Comparison of ENCODE assay signal across 1 cellular context in the genomic region with DNA sequence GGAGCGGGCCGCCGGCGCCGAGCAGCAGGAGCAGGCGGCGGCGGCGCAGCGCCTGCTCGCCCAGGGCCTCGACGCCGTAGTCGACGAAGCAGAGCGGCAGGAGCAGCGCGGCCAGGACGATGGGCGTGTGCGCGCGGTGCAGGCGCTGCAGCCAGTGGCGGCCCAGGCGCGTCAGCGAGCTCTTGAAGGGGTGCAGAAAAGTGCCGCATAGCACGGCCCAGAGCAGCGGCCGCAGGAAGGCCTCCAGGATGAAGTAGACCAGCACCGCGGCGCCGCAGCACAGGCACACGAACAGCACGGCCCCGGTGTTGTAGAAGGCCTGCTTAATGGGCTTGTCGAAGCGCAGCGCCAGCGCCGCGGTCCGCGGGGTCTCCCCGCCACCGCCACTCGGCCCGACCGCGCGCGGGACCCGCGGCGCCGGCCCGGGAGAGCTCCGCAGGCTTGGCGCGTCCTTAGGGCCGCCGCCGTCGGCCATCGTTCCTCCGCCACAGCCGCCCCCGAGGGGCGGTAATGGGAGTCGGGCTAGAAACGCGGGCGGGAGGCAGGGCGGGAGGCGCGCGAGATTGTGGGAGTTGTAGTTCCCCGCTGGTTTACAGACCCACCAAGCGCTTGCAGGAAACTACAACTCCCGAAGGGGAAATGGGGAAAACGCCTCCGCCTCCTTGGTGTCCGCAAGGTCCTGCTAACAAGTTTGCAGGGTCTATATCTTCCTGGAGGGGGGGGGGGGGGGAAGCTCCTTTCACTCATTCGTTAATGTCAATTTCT.
TF ChIP-seq lines count a peak whose summit lies in the region.

A gene (minus strand): TSS at position 509 of the 765 bp plus-strand sequence. CDS start 34 bp downstream, at position 475.

TF ChIP-seq in GM12878, 131 proteins besides CTCF, POLR2A, EP300 and RAD21 (continued from another document):
- TF ChIP-seq, protein P1, sequence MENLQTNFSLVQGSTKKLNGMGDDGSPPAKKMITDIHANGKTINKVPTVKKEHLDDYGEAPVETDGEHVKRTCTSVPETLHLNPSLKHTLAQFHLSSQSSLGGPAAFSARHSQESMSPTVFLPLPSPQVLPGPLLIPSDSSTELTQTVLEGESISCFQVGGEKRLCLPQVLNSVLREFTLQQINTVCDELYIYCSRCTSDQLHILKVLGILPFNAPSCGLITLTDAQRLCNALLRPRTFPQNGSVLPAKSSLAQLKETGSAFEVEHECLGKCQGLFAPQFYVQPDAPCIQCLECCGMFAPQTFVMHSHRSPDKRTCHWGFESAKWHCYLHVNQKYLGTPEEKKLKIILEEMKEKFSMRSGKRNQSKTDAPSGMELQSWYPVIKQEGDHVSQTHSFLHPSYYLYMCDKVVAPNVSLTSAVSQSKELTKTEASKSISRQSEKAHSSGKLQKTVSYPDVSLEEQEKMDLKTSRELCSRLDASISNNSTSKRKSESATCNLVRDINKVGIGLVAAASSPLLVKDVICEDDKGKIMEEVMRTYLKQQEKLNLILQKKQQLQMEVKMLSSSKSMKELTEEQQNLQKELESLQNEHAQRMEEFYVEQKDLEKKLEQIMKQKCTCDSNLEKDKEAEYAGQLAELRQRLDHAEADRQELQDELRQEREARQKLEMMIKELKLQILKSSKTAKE (IDR thresholded peaks at IDR 0.05; ENCODE audit: low read depth, poor library complexity, severe bottlenecking) = peak; percentile 60
- TF ChIP-seq POLR2AphosphoS2 (IDR thresholded peaks at IDR 0.05; ENCODE audit: low read depth, low read length) (no peak), BRCA1 (IDR thresholded peaks at IDR 0.05; ENCODE audit: low read depth, low read length) (no peak), YY1 (IDR thresholded peaks at IDR 0.05; ENCODE audit: low read depth, low read length) (peak; percentile 95)
- TF ChIP-seq, protein P2, sequence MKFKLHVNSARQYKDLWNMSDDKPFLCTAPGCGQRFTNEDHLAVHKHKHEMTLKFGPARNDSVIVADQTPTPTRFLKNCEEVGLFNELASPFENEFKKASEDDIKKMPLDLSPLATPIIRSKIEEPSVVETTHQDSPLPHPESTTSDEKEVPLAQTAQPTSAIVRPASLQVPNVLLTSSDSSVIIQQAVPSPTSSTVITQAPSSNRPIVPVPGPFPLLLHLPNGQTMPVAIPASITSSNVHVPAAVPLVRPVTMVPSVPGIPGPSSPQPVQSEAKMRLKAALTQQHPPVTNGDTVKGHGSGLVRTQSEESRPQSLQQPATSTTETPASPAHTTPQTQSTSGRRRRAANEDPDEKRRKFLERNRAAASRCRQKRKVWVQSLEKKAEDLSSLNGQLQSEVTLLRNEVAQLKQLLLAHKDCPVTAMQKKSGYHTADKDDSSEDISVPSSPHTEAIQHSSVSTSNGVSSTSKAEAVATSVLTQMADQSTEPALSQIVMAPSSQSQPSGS (IDR thresholded peaks at IDR 0.05; ENCODE audit: low read length) = 0 out of 2 replicates have a peak, but pooled peaks have one; percentile 54
